ENCODE assay signal across 1 cellular context in genomic region chr5:135050244-135050767, GRCh38.
TF ChIP-seq lines count a peak whose summit lies in the region.

No MANE protein-coding gene starts in this region.

TF ChIP-seq in IMR-90, 13 proteins besides CTCF, POLR2A, EP300 and RAD21:
- no peak for TF ChIP-seq MAFK (IDR thresholded peaks at IDR 0.05; ENCODE audit: low read depth, low read length)
- no peak for TF ChIP-seq SMC3 (IDR thresholded peaks at IDR 0.05; ENCODE audit: low read depth, low read length)
- TF ChIP-seq RFX5 (IDR thresholded peaks at IDR 0.05; ENCODE audit: low read depth, low read length), result no peak
- TF ChIP-seq RCOR1 (IDR thresholded peaks at IDR 0.05; ENCODE audit: insufficient replicate concordance, low read length), result no peak
- no peak for TF ChIP-seq MXI1 (IDR thresholded peaks at IDR 0.05; ENCODE audit: borderline replicate concordance, low read depth, low read length)
- TF ChIP-seq ELK1 (IDR thresholded peaks at IDR 0.05; ENCODE audit: borderline replicate concordance, low read depth, low read length), result no peak
- TF ChIP-seq USF2 (IDR thresholded peaks at IDR 0.05; ENCODE audit: low read depth, low read length), result no peak
- TF ChIP-seq FOS (IDR thresholded peaks at IDR 0.05; ENCODE audit: low read depth, low read length), result no peak
- TF ChIP-seq MAZ (IDR thresholded peaks at IDR 0.05; ENCODE audit: borderline replicate concordance, low read depth, low read length), result no peak
- TF ChIP-seq CHD1 (IDR thresholded peaks at IDR 0.05; ENCODE audit: low read depth, low read length), result no peak
- no peak for TF ChIP-seq BHLHE40 (IDR thresholded peaks at IDR 0.05; ENCODE audit: low read depth, low read length)
- no peak for TF ChIP-seq NFE2L2 (IDR thresholded peaks at IDR 0.05; ENCODE audit: low read depth, low read length)
- no peak for TF ChIP-seq CEBPB (IDR thresholded peaks at IDR 0.05; ENCODE audit: low read depth, low read length)
